ENCODE assay signal across 1 cellular context in genomic region chr7:69411466-69411865, GRCh38.
TF ChIP-seq lines count a peak whose summit lies in the region.

No MANE protein-coding gene starts in this region.

TF ChIP-seq in SK-N-SH treated with all-trans-retinoic acid at 6 μM for 48 hours, 23 proteins besides CTCF, POLR2A, EP300 and RAD21 (continued from another document):
- no peak for TF ChIP-seq POU6F1 (CRISPR knock-in tag; IDR thresholded peaks at IDR 0.05; ENCODE audit: borderline replicate concordance, low read depth)
- TF ChIP-seq ZC3H10 (CRISPR knock-in tag; IDR thresholded peaks at IDR 0.05), result no peak
- TF ChIP-seq, protein P1, sequence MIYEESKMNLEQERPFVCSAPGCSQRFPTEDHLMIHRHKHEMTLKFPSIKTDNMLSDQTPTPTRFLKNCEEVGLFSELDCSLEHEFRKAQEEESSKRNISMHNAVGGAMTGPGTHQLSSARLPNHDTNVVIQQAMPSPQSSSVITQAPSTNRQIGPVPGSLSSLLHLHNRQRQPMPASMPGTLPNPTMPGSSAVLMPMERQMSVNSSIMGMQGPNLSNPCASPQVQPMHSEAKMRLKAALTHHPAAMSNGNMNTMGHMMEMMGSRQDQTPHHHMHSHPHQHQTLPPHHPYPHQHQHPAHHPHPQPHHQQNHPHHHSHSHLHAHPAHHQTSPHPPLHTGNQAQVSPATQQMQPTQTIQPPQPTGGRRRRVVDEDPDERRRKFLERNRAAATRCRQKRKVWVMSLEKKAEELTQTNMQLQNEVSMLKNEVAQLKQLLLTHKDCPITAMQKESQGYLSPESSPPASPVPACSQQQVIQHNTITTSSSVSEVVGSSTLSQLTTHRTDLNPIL (CRISPR knock-in tag; IDR thresholded peaks at IDR 0.05; ENCODE audit: low read depth), result no peak
- TF ChIP-seq PPARA (CRISPR knock-in tag; IDR thresholded peaks at IDR 0.05; ENCODE audit: borderline replicate concordance), result no peak
- no peak for TF ChIP-seq ZNF70 (CRISPR knock-in tag; IDR thresholded peaks at IDR 0.05)
- no peak for TF ChIP-seq ZNF8 (CRISPR knock-in tag; IDR thresholded peaks at IDR 0.05)
- no peak for TF ChIP-seq ZFP3 (CRISPR knock-in tag; IDR thresholded peaks at IDR 0.05)
- no peak for TF ChIP-seq ISL1 (CRISPR knock-in tag; IDR thresholded peaks at IDR 0.05)
- no peak for TF ChIP-seq ZFP30 (CRISPR knock-in tag; IDR thresholded peaks at IDR 0.05)
